Comparison of ENCODE assay signal across 23 cellular contexts in the genomic region with DNA sequence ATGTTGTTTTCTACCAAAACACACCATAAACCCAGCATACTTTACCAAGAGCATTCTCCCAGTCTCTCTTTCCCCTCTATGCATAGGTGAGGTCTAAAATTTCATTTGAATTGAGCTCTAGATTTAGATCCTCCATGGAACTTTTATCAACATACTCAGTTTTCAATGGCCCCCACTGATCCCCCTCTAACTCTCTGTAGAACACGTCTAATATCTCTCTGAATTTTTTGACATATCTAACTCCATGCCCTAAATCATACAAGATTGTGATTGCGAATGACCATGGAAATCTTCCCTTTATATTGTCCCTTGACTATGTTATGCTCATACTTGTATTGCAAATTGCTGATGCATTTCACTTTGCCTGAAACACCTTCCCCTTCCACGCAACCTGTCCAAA.
"Had no signal": no experiment of that assay in that cellular context is flagged by ENCODE, and none has a peak within 500 bp of the region (broad histone marks: within the 10 kb centered on the region; RNA-seq: fewer than 3 reads in every experiment).

No MANE protein-coding gene starts in this region.

- H3K27ac Mint-ChIP-seq: progenitor cell of endocrine pancreas; stimulated activated naive B cell treated with anti-CD40 and anti-IgM and Interleukin-4, amounts not matched to agents 10 μg/mL and 1 μg/mL and 100 μg/mL, for 72 hours; type B pancreatic cell had no signal

- H3K9me3 ChIP-seq: colonic mucosa, esophagus muscularis mucosa, left lung, sigmoid colon, thoracic aorta had no signal

- H3K36me3 ChIP-seq: colonic mucosa, esophagus muscularis mucosa, left lung, sigmoid colon, thoracic aorta had no signal

- H3K4me3 Mint-ChIP-seq: naive B cell; stimulated activated naive B cell treated with anti-CD40 and anti-IgM and Interleukin-4, amounts not matched to agents 10 μg/mL and 1 μg/mL and 100 μg/mL, for 72 hours; type B pancreatic cell had no signal

- ATAC-seq: activated naive CD4-positive, alpha-beta T cell treated with anti-CD3 and anti-CD28 coated beads, Interleukin-2, amount 50 U/mL, for 72 hours; left lung; stimulated activated naive B cell treated with anti-CD40 and anti-IgM and Interleukin-4, amounts not matched to agents 10 μg/mL and 1 μg/mL and 100 μg/mL, for 72 hours had no signal

- H3K4me3 ChIP-seq: colonic mucosa, esophagus muscularis mucosa, left lung, lung, sigmoid colon, smooth muscle cell, thoracic aorta had no signal

- H3K4me1 ChIP-seq: colonic mucosa, esophagus muscularis mucosa, sigmoid colon had no signal

- H3K36me3 Mint-ChIP-seq: naive B cell; stimulated activated naive B cell treated with anti-CD40 and anti-IgM and Interleukin-4, amounts not matched to agents 10 μg/mL and 1 μg/mL and 100 μg/mL, for 72 hours; type B pancreatic cell had no signal

- H3K9me3 Mint-ChIP-seq: naive B cell; stimulated activated naive B cell treated with anti-CD40 and anti-IgM and Interleukin-4, amounts not matched to agents 10 μg/mL and 1 μg/mL and 100 μg/mL, for 72 hours; type B pancreatic cell had no signal

- H3K27me3 ChIP-seq: colonic mucosa, esophagus muscularis mucosa, left lung, sigmoid colon had no signal

- H3K27me3 Mint-ChIP-seq: naive B cell; progenitor cell of endocrine pancreas; stimulated activated naive B cell treated with anti-CD40 and anti-IgM and Interleukin-4, amounts not matched to agents 10 μg/mL and 1 μg/mL and 100 μg/mL, for 72 hours had no signal

- H3K4me2 ChIP-seq: smooth muscle cell had no signal

- DNase-seq: activated CD4-positive, alpha-beta T cell treated with anti-CD3 and anti-CD28 coated beads, Interleukin-2, amount 50 U/mL, for 48 hours; activated CD4-positive, CD25-positive, alpha-beta regulatory T cell treated with anti-CD3 and anti-CD28 coated beads, Interleukin-2, amount 50 U/mL, for 72 hours; activated gamma-delta T cell; activated T-cell treated with anti-CD3 and anti-CD28 coated beads for 4 hours; amygdala; colonic mucosa; glutamatergic neuron; hippocampal formation; kidney glomerular epithelial cell; left lung; naive B cell; retina; sigmoid colon; stimulated activated CD4-positive, alpha-beta T cell treated with anti-CD3 and anti-CD28 coated beads, Interleukin-15, amount 100 ng/mL, for 24 hours; stimulated activated naive B cell treated with anti-CD40 and anti-IgM and Interleukin-4, amounts not matched to agents 10 μg/mL and 1 μg/mL and 100 μg/mL, for 72 hours had no signal

- H3K27ac ChIP-seq: colonic mucosa, esophagus muscularis mucosa, left lung, sigmoid colon, thoracic aorta, VCaP had no signal
